Comparison of ENCODE assay signal across 10 cellular contexts in the genomic region with DNA sequence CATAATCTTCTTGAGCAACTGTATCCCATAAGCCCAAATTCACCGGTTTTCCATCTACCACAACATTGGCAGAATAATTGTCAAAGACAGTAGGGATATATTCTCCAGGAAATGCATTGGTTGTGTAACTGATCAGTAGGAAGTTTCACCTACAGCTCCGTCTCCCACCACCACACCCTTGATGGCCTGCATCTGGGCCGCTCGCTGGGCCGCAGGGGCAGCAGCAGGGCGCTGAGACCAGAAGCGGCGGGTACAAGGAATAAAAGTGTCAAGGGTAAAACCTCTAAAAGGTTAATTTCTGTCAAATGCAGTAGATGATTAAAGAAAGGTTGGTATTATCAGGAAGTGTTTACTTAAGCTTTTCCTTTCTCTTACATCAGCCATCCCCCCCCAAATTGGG.
"Had no signal": no experiment of that assay in that cellular context is flagged by ENCODE, and none has a peak within 500 bp of the region (broad histone marks: within the 10 kb centered on the region; RNA-seq: fewer than 3 reads in every experiment).

No MANE protein-coding gene starts in this region.

- H3K27ac ChIP-seq: GM23248 had no signal

- H3K9ac ChIP-seq: GM23248 had no signal

- H3K4me3 ChIP-seq: GM23248, GM23338, HAP-1 had no signal

- DNase-seq: GM23248, GOT3, H7, H9, HCEC 1CT, HFFc6 had no signal

- H2AFZ ChIP-seq: GM23248, GM23338 had no signal

- H3K36me3 ChIP-seq: HAP-1 had no signal

- H3K9me3 ChIP-seq: HAP-1 had no signal

- FAIRE-seq: H54 had no signal

- ATAC-seq: GM23338, HCT116 had no signal

- H3K4me1 ChIP-seq: HAP-1 had no signal

- H3K4me2 ChIP-seq: GM23338 had no signal
